Comparison of ENCODE assay signal across 8 cellular contexts in genomic region chr16:28292731-28293588, GRCh38. TPM values are rescaled to one million over a fixed set of nuclear protein-coding genes. Genes with fewer than 3 reads are reported as not detected.
A peak's percentile ranks its signal among the peaks of the same experiment; 100 is the strongest.
DNase-seq lines count a peak whose midpoint lies in the region; ATAC-seq and TF ChIP-seq lines count a peak whose summit lies in the region.

No MANE protein-coding gene starts in this region.

- intact Hi-C loops in CD8-positive, alpha-beta T cell (cut with DNase I, micrococcal nuclease) = loop anchor here (1.0 to 10.0 kb wide), 9 partner anchors 16 to 1679 kb away; partner anchors contain the start of genes APOBR (in 1 of the 2), RABEP2 (in 1 of the 2), SGF29 (in 1 of the 2) and TAOK2 (in 1 of the 2)
- intact Hi-C loops in ovary (cut with DNase I) = no loop called here

- no peaks in the 10 kb centered on the region for H4K20me1 ChIP-seq in SU-DHL-6 (ENCODE audit: low read depth, low read length)

- H3F3A ChIP-seq in SU-DHL-6 (ENCODE audit: insufficient read depth) = no peaks in the 10 kb centered on the region

- H3K4me3 Mint-ChIP-seq in CD8-positive, alpha-beta T cell = peak overlapping the region; percentile 94

- H3K9ac ChIP-seq in SU-DHL-6 (ENCODE audit: low read length) = peak overlapping the region; percentile 55

- TF ChIP-seq EP300 in ovary (IDR thresholded peaks at IDR 0.05) = no peak

- H3K9me2 ChIP-seq in SU-DHL-6 (replicated peaks; ENCODE audit: insufficient read depth, low read length) = no peaks in the 10 kb centered on the region

- ATAC-seq in CD8-positive, alpha-beta T cell = peak; percentile 9
- peak; percentile 5 for ATAC-seq in HG03159 (IDR thresholded peaks at IDR 0.05; ENCODE audit: unreplicated experiment)
- ATAC-seq in GM18907 (IDR thresholded peaks at IDR 0.05; ENCODE audit: unreplicated experiment) = no peak
- no peak for ATAC-seq in HG03025 (IDR thresholded peaks at IDR 0.05; ENCODE audit: low FRiP score, unreplicated experiment)

- no peaks in the 10 kb centered on the region for H3K9me3 Mint-ChIP-seq in CD8-positive, alpha-beta T cell

- 0 to 1% (median 1%) methylated on average over 44 to 60 of the region's 60 CpGs for WGBS in ovary, 3 donors

- H3K27me3 ChIP-seq in CD8-positive, alpha-beta T cell (ENCODE audit: insufficient read depth, low read length) = no peaks in the 10 kb centered on the region
- H3K27me3 ChIP-seq in SU-DHL-6 (ENCODE audit: low read length) = no peaks in the 10 kb centered on the region
- H3K27me3 ChIP-seq in ovary = no peaks in the 10 kb centered on the region

- no peak for TF ChIP-seq POLR2A in ovary (IDR thresholded peaks at IDR 0.05)

- H3K36me3 Mint-ChIP-seq in CD8-positive, alpha-beta T cell = peaks cover 16% of the 10 kb centered on the region

- no peak for TF ChIP-seq CTCF in CD8-positive, alpha-beta T cell (IDR thresholded peaks at IDR 0.05)
- TF ChIP-seq CTCF in SU-DHL-6 (IDR thresholded peaks at IDR 0.05; ENCODE audit: insufficient read depth, low read length, poor library complexity, severe bottlenecking) = no peak
- TF ChIP-seq CTCF in epithelial cell of proximal tubule (conservative IDR thresholded peaks at IDR 0.05; ENCODE audit: low read depth, low read length) = no peak
- TF ChIP-seq CTCF in ovary (IDR thresholded peaks at IDR 0.05) = no peak

- POLR2A ChIA-PET in CD8-positive, alpha-beta T cell (lab: Charles Lee) = interaction anchor here (0.7 to 11.4 kb wide), 7 partner anchors 9 to 201 kb away, joined by 3 to 123 read pairs (median 6); partner anchors contain the start of gene APOBR

- H3K4me1 Mint-ChIP-seq in CD8-positive, alpha-beta T cell (ENCODE audit: low read depth) = peaks cover 73% of the 10 kb centered on the region

- peak overlapping the region; percentile 75 for H3K27ac ChIP-seq in CD8-positive, alpha-beta T cell (ENCODE audit: low read depth, low read length)
- H3K27ac ChIP-seq in SU-DHL-6 (ENCODE audit: low read depth, low read length) (no peak overlapping the region), ovary (peak overlapping the region in 1 of 2 donors; percentile 44)

- no peaks in the 10 kb centered on the region for H3K9me3 ChIP-seq in CD8-positive, alpha-beta T cell (ENCODE audit: low read length)
- H3K9me3 ChIP-seq in SU-DHL-6 (ENCODE audit: insufficient read depth, low read length) = no peaks in the 10 kb centered on the region
- H3K9me3 ChIP-seq in ovary = no peaks in the 10 kb centered on the region

- no peaks in the 10 kb centered on the region for H3K79me2 ChIP-seq in SU-DHL-6 (ENCODE audit: insufficient read depth, low read length)

- H3K27ac Mint-ChIP-seq in CD8-positive, alpha-beta T cell = peak overlapping the region; percentile 93

- H3K4me1 ChIP-seq in CD8-positive, alpha-beta T cell (ENCODE audit: insufficient read depth, low read length) = peaks cover 81% of the 10 kb centered on the region
- peaks cover 7% of the 10 kb centered on the region for H3K4me1 ChIP-seq in ovary (ENCODE audit: insufficient read depth)

- peak overlapping the region; percentile 92 for H3K4me3 ChIP-seq in CD8-positive, alpha-beta T cell (ENCODE audit: low read depth, low read length)
- H3K4me3 ChIP-seq in SU-DHL-6 (ENCODE audit: insufficient read depth, low read length, poor library complexity, severe bottlenecking) (peak overlapping the region; percentile 51), epithelial cell of proximal tubule (ENCODE audit: low read depth, low read length) (peak overlapping the region; percentile 56), ovary (peak overlapping the region; percentile 45)

- no peaks in the 10 kb centered on the region for H3K27me3 Mint-ChIP-seq in CD8-positive, alpha-beta T cell (ENCODE audit: low read depth)

- no peaks in the 10 kb centered on the region for H3K36me3 ChIP-seq in CD8-positive, alpha-beta T cell (ENCODE audit: insufficient read depth, low read length)
- no peaks in the 10 kb centered on the region for H3K36me3 ChIP-seq in SU-DHL-6 (ENCODE audit: low read length)
- H3K36me3 ChIP-seq in ovary = no peaks in the 10 kb centered on the region

- CTCF ChIA-PET in CD8-positive, alpha-beta T cell (lab: Charles Lee) = interaction anchor here (1.6 to 11.8 kb wide), 6 partner anchors 8 to 31 kb away, joined by 5 to 131 read pairs (median 24); no protein-coding TSS in a partner anchor

- peak in 2 of 7 experiments; percentile 32 to 44 for DNase-seq in CD8-positive, alpha-beta T cell
- no peak for DNase-seq in epithelial cell of proximal tubule (ENCODE audit: low read depth)
- peak in 3 of 5 donors; percentile 36 to 43 (median 40) for DNase-seq in ovary
- no peak for DNase-seq in HPDE6-E6E7 (ENCODE audit: extremely low spot score)

- peak overlapping the region; percentile 82 for H2AFZ ChIP-seq in SU-DHL-6 (ENCODE audit: low read depth, low read length, severe bottlenecking)

- H3K4me2 ChIP-seq in SU-DHL-6 (ENCODE audit: low read depth, low read length, poor library complexity, severe bottlenecking) = peak overlapping the region; percentile 63

RNA-seq across cellular contexts. Expression of gene SBK1, which starts 0.6 kb away (rescaled TPM):
- 10 to 100 TPM; 16.5 to 17.1 TPM for total RNA-seq in CD8-positive, alpha-beta T cell
- total RNA-seq in epithelial cell of proximal tubule = 1.4 and 4.8 TPM in 2 replicates
- total RNA-seq in ovary = 1 to 10 TPM in 2 of 7 donors, under 1 TPM in 5; 0.37 to 1.5 (median 0.80) TPM
- polyA plus RNA-seq in ovary = under 1 TPM; 0.32 to 0.79 TPM

Comparison
In these comparisons a context has a peak if more than half of its experiments do, and no peak if none do; other contexts are left out.
1. ATAC-seq: peak in CD8-positive, alpha-beta T cell (single experiment) and HG03159 (single experiment); none in GM18907 (single experiment) and HG03025 (single experiment).
2. DNase-seq: peak in ovary (3 of 5); none in epithelial cell of proximal tubule (single experiment) and HPDE6-E6E7 (single experiment).
3. intact Hi-C loops: an anchor here in CD8-positive, alpha-beta T cell (1.0 to 10.0 kb wide); none called in ovary.
4. Peak in every context shown above with its lines, with median percentiles within 50 percentile points of each other: H3K4me3 ChIP-seq.